8 cellular contexts compared by ENCODE assay signal in genomic region chr2:64454316-64455030, GRCh38. TPM values are rescaled to one million over a fixed set of nuclear protein-coding genes. Genes with fewer than 3 reads are reported as not detected.
DNase-seq lines count a peak whose midpoint lies in the region; ATAC-seq and TF ChIP-seq lines count a peak whose summit lies in the region.

No MANE protein-coding gene starts in this region.

- no peaks in the 10 kb centered on the region for H3K9me3 Mint-ChIP-seq in CD4-positive, CD25-positive, alpha-beta regulatory T cell

- H3K27me3 Mint-ChIP-seq in CD4-positive, CD25-positive, alpha-beta regulatory T cell, result peaks cover 38% of the 10 kb centered on the region

- H3K4me1 ChIP-seq in CD4-positive, CD25-positive, alpha-beta regulatory T cell (ENCODE audit: control insufficient read depth, insufficient read depth, low read length, poor library complexity, severe bottlenecking), result peaks cover 6% of the 10 kb centered on the region
- peaks cover 43% of the 10 kb centered on the region for H3K4me1 ChIP-seq in left ventricle myocardium inferior

- H3K27ac ChIP-seq in CD4-positive, CD25-positive, alpha-beta regulatory T cell (ENCODE audit: insufficient read depth, low read length, poor library complexity, severe bottlenecking), result no peak overlapping the region
- H3K27ac ChIP-seq in left ventricle myocardium inferior (replicated peaks), result peak overlapping the region; percentile 96

- intact Hi-C loops in left ventricle myocardium inferior (cut with micrococcal nuclease), result no loop called here
- intact Hi-C loops in posterior vena cava (cut with DNase I), result loop anchor here in 1 of 2 donors (5.0 to 10.0 kb wide), 2 partner anchors 97 to 120 kb away; no protein-coding TSS in a partner anchor

- peak overlapping the region; percentile 83 to 87 (median 85) for H3K4me3 Mint-ChIP-seq in CD4-positive, CD25-positive, alpha-beta regulatory T cell

- peaks cover 0 to 11% (median 6%) of the 10 kb centered on the region in 4 donors for H3K4me1 Mint-ChIP-seq in CD4-positive, CD25-positive, alpha-beta regulatory T cell

- H3K27ac Mint-ChIP-seq in CD4-positive, CD25-positive, alpha-beta regulatory T cell, result no peak overlapping the region

- no peaks in the 10 kb centered on the region for H3K36me3 ChIP-seq in CD4-positive, CD25-positive, alpha-beta regulatory T cell (ENCODE audit: control insufficient read depth, insufficient read depth, low read length)
- H3K36me3 ChIP-seq in left ventricle myocardium inferior, result peaks cover 35% of the 10 kb centered on the region

- no peak for TF ChIP-seq CTCF in left ventricle myocardium inferior (IDR thresholded peaks at IDR 0.05; ENCODE audit: borderline replicate concordance)

- no peaks in the 10 kb centered on the region for H3K36me3 Mint-ChIP-seq in CD4-positive, CD25-positive, alpha-beta regulatory T cell

- H3K4me3 ChIP-seq in CD4-positive, CD25-positive, alpha-beta regulatory T cell (ENCODE audit: low read depth, low read length), result no peak overlapping the region
- H3K4me3 ChIP-seq in left ventricle myocardium inferior, result peak overlapping the region; percentile 87

- peaks cover 18% of the 10 kb centered on the region for H3K27me3 ChIP-seq in CD4-positive, CD25-positive, alpha-beta regulatory T cell (ENCODE audit: control insufficient read depth, insufficient read depth, low read length)
- H3K27me3 ChIP-seq in left ventricle myocardium inferior (ENCODE audit: low read depth), result no peaks in the 10 kb centered on the region

- peak; percentile 6 to 54 (median 34) for DNase-seq in CD4-positive, CD25-positive, alpha-beta regulatory T cell
- DNase-seq in SW480 (ENCODE audit: low spot score), result peak; percentile 70
- peak; percentile 29 for DNase-seq in amniotic stem cell (lab: John Stamatoyannopoulos, UW)
- peak; percentile 61 for DNase-seq in left ventricle myocardium inferior
- peak; percentile 87 for DNase-seq in posterior vena cava (ENCODE audit: low spot score)
- DNase-seq in OCI-M1 (lab: John Stamatoyannopoulos, UW), result no peak

- ATAC-seq in CD4-positive, CD25-positive, alpha-beta regulatory T cell (ENCODE audit: low read depth in 2 of 2), result peak; percentile 60 to 69
- ATAC-seq in GM19328 (IDR thresholded peaks at IDR 0.05; ENCODE audit: unreplicated experiment) (peak; percentile 72), HG03460 (IDR thresholded peaks at IDR 0.05; ENCODE audit: unreplicated experiment) (peak; percentile 48)

- no peaks in the 10 kb centered on the region for H3K9me3 ChIP-seq in CD4-positive, CD25-positive, alpha-beta regulatory T cell (ENCODE audit: control insufficient read depth in 2 of 2, low read length in 2 of 2)
- H3K9me3 ChIP-seq in left ventricle myocardium inferior (replicated peaks), result no peaks in the 10 kb centered on the region

RNA-seq across cellular contexts. Expression of gene LGALSL, which starts 0.5 kb away (rescaled TPM):
- 5.4 TPM for total RNA-seq in CD4-positive, CD25-positive, alpha-beta regulatory T cell
- under 1 TPM in 2 of 4 donors, not detected in 2; 0.11 to 0.28 TPM for polyA plus RNA-seq in CD4-positive, CD25-positive, alpha-beta regulatory T cell
- 8.1 TPM for total RNA-seq in left ventricle myocardium inferior
- 10 to 100 TPM; 20.5 to 23.4 TPM for total RNA-seq in posterior vena cava
